In genomic region chr2:182018218-182018617, GRCh38 we compare ENCODE assay signal across 24 cellular contexts. TPM values are rescaled to one million over a fixed set of nuclear protein-coding genes. Genes with fewer than 3 reads are reported as not detected.
DNase-seq lines count a peak whose midpoint lies in the region; FAIRE-seq and TF ChIP-seq lines count a peak whose summit lies in the region.
"Had no signal": no experiment of that assay in that cellular context is flagged by ENCODE, and none has a peak within 500 bp of the region (broad histone marks: within the 10 kb centered on the region; RNA-seq: fewer than 3 reads in every experiment).

No MANE protein-coding gene starts in this region.

- peaks cover 8% of the 10 kb centered on the region for H3K36me3 Mint-ChIP-seq in chondrocyte (ENCODE audit: low read depth)
- H3K36me3 Mint-ChIP-seq: CD4-positive, alpha-beta memory T cell had no signal

- peak; percentile 70 for DNase-seq in EH (ENCODE audit: low read depth)
- DNase-seq in M059J (ENCODE audit: low read depth): peak; percentile 70
- no peak for DNase-seq in chondrocyte (ENCODE audit: low spot score)
- peak; percentile 54 for DNase-seq in glomerular visceral epithelial cell (ENCODE audit: extremely low spot score)
- no peak for DNase-seq in osteoblast (ENCODE audit: insufficient read length, low spot score, missing footprints)
- no peak for DNase-seq in T-helper 2 cell
- no peak for DNase-seq in GM19239 (ENCODE audit: insufficient read length, low spot score)
- DNase-seq in ureter (ENCODE audit: low spot score): no peak
- DNase-seq: activated CD8-positive, alpha-beta T cell treated with anti-CD3 and anti-CD28 coated beads for 36 hours; activated naive CD4-positive, alpha-beta T cell treated with anti-CD3 and anti-CD28 coated beads, Interleukin-2, amount 50 U/mL, for 16 hours; activated T-cell treated with anti-CD3 and anti-CD28 coated beads, Interleukin-2, amount 50 U/mL, for 24 hours; CD4-positive, alpha-beta memory T cell; cortex of kidney; H9; left ventricle myocardium superior; NCI-H2081 treated with DMSO at 0.1 percent for 48 hours; NCI-H524; small intestine; stimulated activated naive CD4-positive, alpha-beta T cell; tibial artery had no signal

- H3K9me3 ChIP-seq in osteoblast (ENCODE audit: low read depth, low read length): no peaks in the 10 kb centered on the region

- H3K79me2 ChIP-seq in osteoblast (ENCODE audit: insufficient read depth, low read length): no peaks in the 10 kb centered on the region

- no peak for TF ChIP-seq CTCF in chondrocyte (IDR thresholded peaks at IDR 0.05)
- TF ChIP-seq CTCF in osteoblast (IDR thresholded peaks at IDR 0.05; ENCODE audit: extremely low read depth, low read depth, low read length): no peak

- H3K4me2 ChIP-seq in osteoblast (ENCODE audit: insufficient read depth, low read length): no peak overlapping the region

- H3K9me3 Mint-ChIP-seq in chondrocyte (ENCODE audit: low read depth): peaks cover 36% of the 10 kb centered on the region

- no peak overlapping the region for H2AFZ ChIP-seq in osteoblast (ENCODE audit: low read length)

- no peak for FAIRE-seq in GM19239 (lab: Jason Lieb, UNC)

- H3K36me3 ChIP-seq in osteoblast (ENCODE audit: insufficient read depth, low read length): no peaks in the 10 kb centered on the region
- H3K36me3 ChIP-seq: ascending aorta, tibial artery had no signal

- H3K27me3 ChIP-seq in osteoblast (ENCODE audit: insufficient read depth, low read length): no peaks in the 10 kb centered on the region
- H3K27me3 ChIP-seq: ascending aorta, tibial artery had no signal

- no peak overlapping the region for H3K4me3 ChIP-seq in osteoblast (ENCODE audit: insufficient read depth, low read length)
- H3K4me3 ChIP-seq: ascending aorta, tibial artery had no signal

- H3K4me1 ChIP-seq in osteoblast (ENCODE audit: insufficient read depth, low read length): peaks cover 17% of the 10 kb centered on the region
- H3K4me1 ChIP-seq: ascending aorta, tibial artery had no signal

- peaks cover 19% of the 10 kb centered on the region for H3K4me1 Mint-ChIP-seq in chondrocyte (ENCODE audit: low read depth)
- H3K4me1 Mint-ChIP-seq: CD4-positive, alpha-beta memory T cell; neural crest cell had no signal

- H4K20me1 ChIP-seq in osteoblast (ENCODE audit: insufficient read depth, low read length): no peaks in the 10 kb centered on the region

- H3K4me3 Mint-ChIP-seq in chondrocyte (ENCODE audit: unreplicated experiment): no peak overlapping the region
- H3K4me3 Mint-ChIP-seq: activated CD8-positive, alpha-beta T cell treated with anti-CD3 and anti-CD28 coated beads for 36 hours; activated T-cell treated with anti-CD3 and anti-CD28 coated beads, Interleukin-2, amount 50 U/mL, for 24 hours; CD4-positive, alpha-beta memory T cell; H9; neural crest cell had no signal

- H3K27ac ChIP-seq in osteoblast (ENCODE audit: low read depth, low read length): no peak overlapping the region
- H3K27ac ChIP-seq: ascending aorta, tibial artery had no signal

- H3K27me3 Mint-ChIP-seq in chondrocyte (ENCODE audit: low read depth): no peaks in the 10 kb centered on the region
- H3K27me3 Mint-ChIP-seq: activated CD8-positive, alpha-beta T cell treated with anti-CD3 and anti-CD28 coated beads for 36 hours; progenitor cell of endocrine pancreas had no signal

- H3K27ac Mint-ChIP-seq in chondrocyte (ENCODE audit: unreplicated experiment): peak overlapping the region; percentile 67
- H3K27ac Mint-ChIP-seq: activated CD8-positive, alpha-beta T cell treated with anti-CD3 and anti-CD28 coated beads for 36 hours; activated T-cell treated with anti-CD3 and anti-CD28 coated beads, Interleukin-2, amount 50 U/mL, for 24 hours; CD4-positive, alpha-beta memory T cell; H9; progenitor cell of endocrine pancreas had no signal

RNA-seq across cellular contexts. Expression of gene PPP1R1C, which starts 32.6 kb away (rescaled TPM):
- 5.2 and 8.4 TPM in 2 replicates for total RNA-seq in M059J (2014; rRNA removed; shearing (Covaris generic))
- 0.52 to 2.9 TPM (median 1.2 TPM) in 3 replicates for total RNA-seq in chondrocyte
- total RNA-seq in osteoblast: 0.29 and 0.36 TPM in 2 replicates
- total RNA-seq in ureter: 2.0 TPM
- total RNA-seq: activated CD8-positive, alpha-beta T cell treated with anti-CD3 and anti-CD28 coated beads for 36 hours; ascending aorta; CD4-positive, alpha-beta memory T cell; mononuclear cell had no signal

Comparison
In these comparisons a context has a peak if more than half of its experiments do, and no peak if none do; other contexts are left out.
1. DNase-seq: peak in EH (single experiment), M059J (single experiment) and glomerular visceral epithelial cell (single experiment); none in chondrocyte (single experiment), osteoblast (single experiment), T-helper 2 cell (0 of 5), GM19239 (single experiment) and ureter (single experiment).